In genomic region chr11:1442163-1442562, GRCh38 we compare ENCODE assay signal across 2 cellular contexts.
TF ChIP-seq lines count a peak whose summit lies in the region.

No MANE protein-coding gene starts in this region.

TF ChIP-seq in SK-N-SH, 30 proteins besides CTCF, POLR2A, EP300 and RAD21 (continued from another document):
- TF ChIP-seq REST (IDR thresholded peaks at IDR 0.05; ENCODE audit: low read depth, low read length), result no peak
- TF ChIP-seq MAX (IDR thresholded peaks at IDR 0.05; ENCODE audit: low read depth), result no peak
- no peak for TF ChIP-seq IRF3 (IDR thresholded peaks at IDR 0.05; ENCODE audit: low read depth, low read length)
- TF ChIP-seq GABPA (IDR thresholded peaks at IDR 0.05; ENCODE audit: low read depth), result no peak
- TF ChIP-seq TCF12 (IDR thresholded peaks at IDR 0.05), result no peak
- no peak for TF ChIP-seq SIN3A (IDR thresholded peaks at IDR 0.05; ENCODE audit: borderline replicate concordance, low read depth, low read length)

TF ChIP-seq in SK-N-SH treated with all-trans-retinoic acid at 6 μM for 48 hours, 23 proteins besides CTCF, POLR2A, EP300 and RAD21 (continued from another document):
- TF ChIP-seq CSRNP3 (CRISPR knock-in tag; IDR thresholded peaks at IDR 0.05), result no peak
- no peak for TF ChIP-seq TCF4 (CRISPR knock-in tag; IDR thresholded peaks at IDR 0.05; ENCODE audit: borderline replicate concordance)
- TF ChIP-seq ARNTL (CRISPR knock-in tag; IDR thresholded peaks at IDR 0.05; ENCODE audit: borderline replicate concordance, low read depth), result no peak
- TF ChIP-seq SNAI2 (CRISPR knock-in tag; IDR thresholded peaks at IDR 0.05), result no peak
- no peak for TF ChIP-seq ZNF70 (CRISPR knock-in tag; IDR thresholded peaks at IDR 0.05)
- no peak for TF ChIP-seq RARB (CRISPR knock-in tag; IDR thresholded peaks at IDR 0.05)
- TF ChIP-seq, protein P1, sequence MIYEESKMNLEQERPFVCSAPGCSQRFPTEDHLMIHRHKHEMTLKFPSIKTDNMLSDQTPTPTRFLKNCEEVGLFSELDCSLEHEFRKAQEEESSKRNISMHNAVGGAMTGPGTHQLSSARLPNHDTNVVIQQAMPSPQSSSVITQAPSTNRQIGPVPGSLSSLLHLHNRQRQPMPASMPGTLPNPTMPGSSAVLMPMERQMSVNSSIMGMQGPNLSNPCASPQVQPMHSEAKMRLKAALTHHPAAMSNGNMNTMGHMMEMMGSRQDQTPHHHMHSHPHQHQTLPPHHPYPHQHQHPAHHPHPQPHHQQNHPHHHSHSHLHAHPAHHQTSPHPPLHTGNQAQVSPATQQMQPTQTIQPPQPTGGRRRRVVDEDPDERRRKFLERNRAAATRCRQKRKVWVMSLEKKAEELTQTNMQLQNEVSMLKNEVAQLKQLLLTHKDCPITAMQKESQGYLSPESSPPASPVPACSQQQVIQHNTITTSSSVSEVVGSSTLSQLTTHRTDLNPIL (CRISPR knock-in tag; IDR thresholded peaks at IDR 0.05; ENCODE audit: low read depth), result no peak
- no peak for TF ChIP-seq PPARA (CRISPR knock-in tag; IDR thresholded peaks at IDR 0.05; ENCODE audit: borderline replicate concordance)
- TF ChIP-seq ZNF8 (CRISPR knock-in tag; IDR thresholded peaks at IDR 0.05), result no peak
- TF ChIP-seq TOX (CRISPR knock-in tag; IDR thresholded peaks at IDR 0.05; ENCODE audit: borderline replicate concordance), result no peak
- no peak for TF ChIP-seq CSDC2 (CRISPR knock-in tag; IDR thresholded peaks at IDR 0.05)
